In genomic region chr7:93575555-93576397, GRCh38 we compare ENCODE assay signal across 15 cellular contexts. TPM values are rescaled to one million over a fixed set of nuclear protein-coding genes. Genes with fewer than 3 reads are reported as not detected.
DNase-seq lines count a peak whose midpoint lies in the region; TF ChIP-seq lines count a peak whose summit lies in the region.
"Had no signal": no experiment of that assay in that cellular context is flagged by ENCODE, and none has a peak within 500 bp of the region (broad histone marks: within the 10 kb centered on the region; RNA-seq: fewer than 3 reads in every experiment).

No MANE protein-coding gene starts in this region.

- peaks cover 41 to 59% (median 53%) of the 10 kb centered on the region in 3 donors for H3K27me3 Mint-ChIP-seq in CD14-positive monocyte (ENCODE audit: low read depth in 3 of 3)

- peak overlapping the region; percentile 80 for H3K4me3 ChIP-seq in iPS-15b (ENCODE audit: low read depth, low read length)
- H3K4me3 ChIP-seq in retinal pigment epithelial cell (ENCODE audit: low read length), result peak overlapping the region; percentile 30

- peaks cover 2% of the 10 kb centered on the region for H3K4me1 ChIP-seq in iPS-15b (ENCODE audit: control insufficient read depth, insufficient read depth, low read length)

- H3K9me3 Mint-ChIP-seq in CD14-positive monocyte, result peaks cover 0 to 7% (median 2%) of the 10 kb centered on the region in 7 donors

- H3K36me3 Mint-ChIP-seq in CD14-positive monocyte, result peaks cover 0 to 4% of the 10 kb centered on the region in 2 donors

- H3K36me3 ChIP-seq in iPS-15b (ENCODE audit: control insufficient read depth, insufficient read depth, low read length), result no peaks in the 10 kb centered on the region
- H3K36me3 ChIP-seq: sigmoid colon had no signal

- intact Hi-C loops in CD14-positive monocyte (cut with micrococcal nuclease), result no loop called here

- TF ChIP-seq CTCF in retinal pigment epithelial cell (conservative IDR thresholded peaks at IDR 0.05; ENCODE audit: low read depth, low read length), result no peak
- TF ChIP-seq CTCF in CD14-positive monocyte (IDR thresholded peaks at IDR 0.05), result no peak

- H3K27me3 ChIP-seq in iPS-15b (ENCODE audit: control insufficient read depth, insufficient read depth, low read length), result peaks cover 57% of the 10 kb centered on the region

- H3K9ac ChIP-seq in iPS-15b (ENCODE audit: low read depth, low read length), result peak overlapping the region; percentile 5

- no peaks in the 10 kb centered on the region for H3K9me3 ChIP-seq in iPS-15b (ENCODE audit: control insufficient read depth, insufficient read depth, low read length)
- H3K9me3 ChIP-seq: sigmoid colon had no signal

- no peak overlapping the region for H3K27ac Mint-ChIP-seq in CD14-positive monocyte
- H3K27ac Mint-ChIP-seq: T-helper 17 cell had no signal

- no peaks in the 10 kb centered on the region for H3K4me1 Mint-ChIP-seq in CD14-positive monocyte

- peak overlapping the region in 1 of 2 donors; percentile 80 for H3K4me3 Mint-ChIP-seq in CD14-positive monocyte
- H3K4me3 Mint-ChIP-seq: T-helper 17 cell had no signal

- peak; percentile 1 for DNase-seq in EL
- peak; percentile 6 for DNase-seq in RPMI7951 (ENCODE audit: low read depth)
- no peak for DNase-seq in retinal pigment epithelial cell (ENCODE audit: low read depth)
- no peak for DNase-seq in occipital lobe (lab: John Stamatoyannopoulos, UW)
- DNase-seq in DMS 273 (lab: John Stamatoyannopoulos, UW; ENCODE audit: unreplicated experiment), result no peak
- DNase-seq in CD14-positive monocyte (ENCODE audit: low spot score), result no peak
- DNase-seq in GF-D8 (lab: John Stamatoyannopoulos, UW), result no peak
- DNase-seq: COR-L47, erythroblast, sigmoid colon, T-helper 17 cell had no signal

RNA-seq across cellular contexts. Expression of gene CALCR, which starts 1.3 kb away (rescaled TPM):
- total RNA-seq in RPMI7951 (2014; rRNA removed; shearing (Covaris generic)), result not detected in 2 replicates
- not detected for total RNA-seq in occipital lobe
- not detected for polyA plus RNA-seq in CD14-positive monocyte
- total RNA-seq: activated CD8-positive, alpha-beta memory T cell treated with anti-CD3 and anti-CD28 coated beads for 36 hours; sigmoid colon; T-helper 17 cell had no signal
- polyA plus RNA-seq: adipose tissue, keratinocyte had no signal

Comparison
In these comparisons a context has a peak if more than half of its experiments do, and no peak if none do; other contexts are left out.
1. DNase-seq: peak in EL (single experiment) and RPMI7951 (single experiment); none in retinal pigment epithelial cell (single experiment), occipital lobe (single experiment), DMS 273 (single experiment), CD14-positive monocyte (single experiment) and GF-D8 (single experiment).